In the genomic region with DNA sequence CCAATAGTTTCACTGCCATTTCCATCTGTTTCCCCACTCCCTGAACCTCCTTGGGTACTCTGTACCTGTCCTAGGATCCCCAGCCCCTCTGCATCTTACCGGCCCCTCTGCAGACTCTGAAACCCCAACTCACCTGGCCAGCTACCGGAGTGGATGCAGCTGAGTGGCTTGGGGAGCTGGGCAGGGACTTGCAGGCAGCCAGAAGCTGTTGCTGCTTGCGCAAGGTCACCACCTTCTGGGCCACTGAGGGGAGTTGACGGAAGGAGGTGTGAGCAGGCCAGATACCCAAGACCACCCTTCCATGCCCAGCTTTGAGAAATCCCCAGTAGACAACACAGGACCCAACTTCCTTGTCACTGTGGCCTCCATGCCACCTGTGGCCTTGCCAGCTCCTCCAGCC, we compare ENCODE assay signal across 16 cellular contexts. TPM values are rescaled to one million over a fixed set of nuclear protein-coding genes. Genes with fewer than 3 reads are reported as not detected.
"Had no signal": no experiment of that assay in that cellular context is flagged by ENCODE, and none has a peak within 500 bp of the region (broad histone marks: within the 10 kb centered on the region; RNA-seq: fewer than 3 reads in every experiment).

No MANE protein-coding gene starts in this region.

- H3K36me3 Mint-ChIP-seq: WTC11 had no signal

- ATAC-seq: heart right ventricle, right lobe of liver, SK-N-SH treated with all-trans-retinoic acid at 6 μM for 48 hours, WTC11 had no signal

- H3K4me3 Mint-ChIP-seq: activated CD4-positive, alpha-beta memory T cell treated with anti-CD3 and anti-CD28 coated beads for 36 hours; activated naive CD8-positive, alpha-beta T cell treated with anti-CD3 and anti-CD28 coated beads, Interleukin-2, amount 10 ng/mL, durations not matched to agents 7 days and 5 days; WTC11 had no signal

- DNase-seq: activated CD4-positive, alpha-beta memory T cell treated with anti-CD3 and anti-CD28 coated beads for 36 hours; activated CD4-positive, alpha-beta T cell treated with anti-CD3 and anti-CD28 coated beads for 4 hours; activated naive CD8-positive, alpha-beta T cell treated with anti-CD3 and anti-CD28 coated beads, Interleukin-2, amount 10 ng/mL, durations not matched to agents 7 days and 5 days; activated T-cell treated with anti-CD3 and anti-CD28 coated beads, Interleukin-2, amount 50 U/mL, for 1 hour; amniotic stem cell; cerebellar nuclear complex; heart right ventricle; kidney; mesenchymal stem cell; occipital lobe; right lobe of liver; small intestine; stimulated activated CD4-positive, alpha-beta T cell treated with anti-CD3 and anti-CD28 coated beads, Interleukin-2, amount 100 ng/mL, for 24 hours; stimulated activated naive CD4-positive, alpha-beta T cell had no signal

- H3K27ac Mint-ChIP-seq: WTC11 had no signal

- H3K27me3 Mint-ChIP-seq: activated CD4-positive, alpha-beta memory T cell treated with anti-CD3 and anti-CD28 coated beads for 36 hours; activated naive CD8-positive, alpha-beta T cell treated with anti-CD3 and anti-CD28 coated beads, Interleukin-2, amount 10 ng/mL, durations not matched to agents 7 days and 5 days had no signal

- H3K9me3 Mint-ChIP-seq: activated CD4-positive, alpha-beta memory T cell treated with anti-CD3 and anti-CD28 coated beads for 36 hours; activated naive CD8-positive, alpha-beta T cell treated with anti-CD3 and anti-CD28 coated beads, Interleukin-2, amount 10 ng/mL, durations not matched to agents 7 days and 5 days; WTC11 had no signal

RNA-seq across cellular contexts. Expression of a gene that starts 34.6 kb away (rescaled TPM):
- total RNA-seq: occipital lobe had no signal
